In genomic region chr15:99454941-99455795, GRCh38 we compare ENCODE assay signal across 1 cellular context.
A peak's percentile ranks its signal among the peaks of the same experiment; 100 is the strongest.
TF ChIP-seq lines count a peak whose summit lies in the region.

No MANE protein-coding gene starts in this region.

TF ChIP-seq in HepG2, 621 proteins besides CTCF, POLR2A, EP300 and RAD21 (continued from another document):
- no peak for TF ChIP-seq ZNF580 (CRISPR knock-in tag; IDR thresholded peaks at IDR 0.05; ENCODE audit: borderline replicate concordance, low read depth)
- TF ChIP-seq PRDM10 (CRISPR knock-in tag; IDR thresholded peaks at IDR 0.05; ENCODE audit: low read depth) = no peak
- no peak for TF ChIP-seq AKNA (CRISPR knock-in tag; IDR thresholded peaks at IDR 0.05; ENCODE audit: borderline replicate concordance)
- TF ChIP-seq PHF20 (CRISPR knock-in tag; IDR thresholded peaks at IDR 0.05) = no peak
- 0 out of 2 replicates have a peak, but pooled peaks have one; percentile 16 for TF ChIP-seq PAXIP1 (CRISPR knock-in tag; conservative IDR thresholded peaks at IDR 0.05)
- no peak for TF ChIP-seq PCBP1 (IDR thresholded peaks at IDR 0.05; ENCODE audit: borderline replicate concordance, low read depth, low read length)
- no peak for TF ChIP-seq ZNF629 (CRISPR knock-in tag; conservative IDR thresholded peaks at IDR 0.05)
- TF ChIP-seq CEBPZ (IDR thresholded peaks at IDR 0.05; ENCODE audit: low read length) = no peak
- no peak for TF ChIP-seq ZNF563 (CRISPR knock-in tag; IDR thresholded peaks at IDR 0.05)
- no peak for TF ChIP-seq POGZ (CRISPR knock-in tag; IDR thresholded peaks at IDR 0.05)
- TF ChIP-seq ZNF34 (CRISPR knock-in tag; IDR thresholded peaks at IDR 0.05; ENCODE audit: borderline replicate concordance) = no peak
- TF ChIP-seq ZNF296 (CRISPR knock-in tag; conservative IDR thresholded peaks at IDR 0.05) = no peak
- no peak for TF ChIP-seq SATB2 (CRISPR knock-in tag; IDR thresholded peaks at IDR 0.05)
- TF ChIP-seq MEIS2 (CRISPR knock-in tag; IDR thresholded peaks at IDR 0.05) = no peak
- no peak for TF ChIP-seq POLR2AphosphoS2 (IDR thresholded peaks at IDR 0.05; ENCODE audit: low read depth, low read length)
- TF ChIP-seq ZNF616 (CRISPR knock-in tag; IDR thresholded peaks at IDR 0.05; ENCODE audit: low read depth) = no peak
